8 cellular contexts compared by ENCODE assay signal in genomic region chr11:118689852-118690552, GRCh38. TPM values are rescaled to one million over a fixed set of nuclear protein-coding genes. Genes with fewer than 3 reads are reported as not detected.
DNase-seq lines count a peak whose midpoint lies in the region; ATAC-seq lines count a peak whose summit lies in the region.

No MANE protein-coding gene starts in this region.

- DNase-seq in COR-L47 (lab: John Stamatoyannopoulos, UW) (peak; percentile 88), HuH-7.5 (ENCODE audit: low spot score) (peak; percentile 88), OCI-M1 (lab: John Stamatoyannopoulos, UW) (peak; percentile 90)
- peak; percentile 83 for DNase-seq in activated T-cell treated with anti-CD3 and anti-CD28 coated beads, Interleukin-2, amount 50 U/mL, for 4 hours
- DNase-seq in stimulated activated CD8-positive, alpha-beta memory T cell treated with anti-CD3 and anti-CD28 coated beads, Interleukin-4, amount 100 ng/mL, for 4 hours (ENCODE audit: low read depth in 2 of 2, low spot score in 1 of 2): peak; percentile 49 to 71

- H3K27me3 Mint-ChIP-seq in activated T-cell treated with anti-CD3 and anti-CD28 coated beads, Interleukin-2, amount 50 U/mL, for 4 hours (ENCODE audit: low read depth): no peaks in the 10 kb centered on the region

- H3K36me3 ChIP-seq in muscle layer of colon (ENCODE audit: insufficient read depth, low read length): no peaks in the 10 kb centered on the region

- H3K27me3 ChIP-seq in muscle layer of colon (ENCODE audit: control insufficient read depth in 1 of 2, insufficient read depth in 2 of 2, low read length in 2 of 2): no peaks in the 10 kb centered on the region

- peaks cover 46% of the 10 kb centered on the region for H3K4me1 Mint-ChIP-seq in activated T-cell treated with anti-CD3 and anti-CD28 coated beads, Interleukin-2, amount 50 U/mL, for 4 hours (ENCODE audit: low read depth)

- H3K9ac ChIP-seq in muscle layer of colon (ENCODE audit: low read length): no peak overlapping the region

- ATAC-seq in GM21515 (IDR thresholded peaks at IDR 0.05; ENCODE audit: unreplicated experiment): peak; percentile 75
- ATAC-seq in activated T-cell treated with anti-CD3 and anti-CD28 coated beads, Interleukin-2, amount 50 U/mL, for 4 hours: peak; percentile 92 to 95
- peak; percentile 92 for ATAC-seq in esophagus mucosa

- H3K4me3 Mint-ChIP-seq in activated T-cell treated with anti-CD3 and anti-CD28 coated beads, Interleukin-2, amount 50 U/mL, for 4 hours: peak overlapping the region; percentile 74

- H3K9me3 Mint-ChIP-seq in activated T-cell treated with anti-CD3 and anti-CD28 coated beads, Interleukin-2, amount 50 U/mL, for 4 hours: no peaks in the 10 kb centered on the region

- H3K27ac ChIP-seq in muscle layer of colon (ENCODE audit: low read depth, low read length): peak overlapping the region; percentile 36

- no peaks in the 10 kb centered on the region for H3K36me3 Mint-ChIP-seq in activated T-cell treated with anti-CD3 and anti-CD28 coated beads, Interleukin-2, amount 50 U/mL, for 4 hours (ENCODE audit: insufficient read depth)

- H3K4me1 ChIP-seq in muscle layer of colon (ENCODE audit: insufficient read depth, low read length): peaks cover 10% of the 10 kb centered on the region

- H3K9me3 ChIP-seq in muscle layer of colon (ENCODE audit: low read length): no peaks in the 10 kb centered on the region

- H3K4me3 ChIP-seq in muscle layer of colon (ENCODE audit: low read depth in 1 of 2, low read length in 2 of 2): peak overlapping the region; percentile 29 to 68

RNA-seq across cellular contexts. Expression of gene TREH, which starts 10.6 kb away (rescaled TPM):
- not detected for total RNA-seq in activated T-cell treated with anti-CD3 and anti-CD28 coated beads, Interleukin-2, amount 50 U/mL, for 4 hours
- 0.68 TPM for total RNA-seq in esophagus mucosa

Comparison
In these comparisons a context has a peak if more than half of its experiments do, and no peak if none do; other contexts are left out.
1. Peak in every context shown above with its lines: DNase-seq, ATAC-seq, H3K4me3 ChIP-seq and H3K27ac ChIP-seq.